In the genomic region with DNA sequence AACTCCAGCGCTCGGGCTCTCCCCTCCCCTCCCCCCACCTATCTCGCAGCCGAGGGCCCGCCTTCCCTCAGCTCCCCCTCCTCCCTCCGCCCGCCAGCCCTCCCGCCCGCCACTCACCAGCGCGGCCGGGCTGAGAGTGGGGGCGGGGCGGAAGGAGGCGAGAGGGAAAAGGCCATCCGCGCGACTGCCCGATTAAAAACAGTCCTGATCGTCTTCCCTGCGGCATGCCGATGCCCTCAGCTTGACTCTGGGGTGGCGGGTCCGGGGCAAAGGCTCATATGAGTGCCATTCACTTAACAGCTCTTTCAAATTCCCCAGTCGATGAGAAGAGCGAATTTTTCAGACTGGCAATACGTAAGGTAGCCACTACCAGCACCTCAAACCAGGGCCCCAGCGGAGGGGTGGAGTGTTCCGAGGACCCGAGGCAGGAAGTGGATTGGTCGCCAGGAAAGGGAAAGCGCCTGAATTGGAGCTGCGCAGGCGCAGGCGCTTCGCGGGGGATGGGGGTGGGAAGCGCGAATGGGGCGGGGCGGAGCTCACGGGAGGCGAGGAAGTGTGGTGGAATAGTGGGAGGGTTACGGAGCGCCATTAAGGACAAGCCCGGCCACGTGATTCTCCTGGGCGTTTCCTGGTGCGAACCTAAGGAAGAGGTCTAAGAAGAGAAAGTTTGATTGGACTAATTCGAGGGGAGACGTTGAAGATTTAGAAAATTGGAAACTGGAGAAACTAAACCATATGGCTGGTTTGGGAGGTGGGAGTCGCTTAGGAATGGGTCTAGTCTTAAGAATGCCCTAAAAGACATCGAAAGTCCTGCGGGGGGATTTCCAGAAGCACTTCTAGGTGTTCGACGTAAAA, we compare ENCODE assay signal across 1 cellular context.
TF ChIP-seq lines count a peak whose summit lies in the region.

A gene with protein sequence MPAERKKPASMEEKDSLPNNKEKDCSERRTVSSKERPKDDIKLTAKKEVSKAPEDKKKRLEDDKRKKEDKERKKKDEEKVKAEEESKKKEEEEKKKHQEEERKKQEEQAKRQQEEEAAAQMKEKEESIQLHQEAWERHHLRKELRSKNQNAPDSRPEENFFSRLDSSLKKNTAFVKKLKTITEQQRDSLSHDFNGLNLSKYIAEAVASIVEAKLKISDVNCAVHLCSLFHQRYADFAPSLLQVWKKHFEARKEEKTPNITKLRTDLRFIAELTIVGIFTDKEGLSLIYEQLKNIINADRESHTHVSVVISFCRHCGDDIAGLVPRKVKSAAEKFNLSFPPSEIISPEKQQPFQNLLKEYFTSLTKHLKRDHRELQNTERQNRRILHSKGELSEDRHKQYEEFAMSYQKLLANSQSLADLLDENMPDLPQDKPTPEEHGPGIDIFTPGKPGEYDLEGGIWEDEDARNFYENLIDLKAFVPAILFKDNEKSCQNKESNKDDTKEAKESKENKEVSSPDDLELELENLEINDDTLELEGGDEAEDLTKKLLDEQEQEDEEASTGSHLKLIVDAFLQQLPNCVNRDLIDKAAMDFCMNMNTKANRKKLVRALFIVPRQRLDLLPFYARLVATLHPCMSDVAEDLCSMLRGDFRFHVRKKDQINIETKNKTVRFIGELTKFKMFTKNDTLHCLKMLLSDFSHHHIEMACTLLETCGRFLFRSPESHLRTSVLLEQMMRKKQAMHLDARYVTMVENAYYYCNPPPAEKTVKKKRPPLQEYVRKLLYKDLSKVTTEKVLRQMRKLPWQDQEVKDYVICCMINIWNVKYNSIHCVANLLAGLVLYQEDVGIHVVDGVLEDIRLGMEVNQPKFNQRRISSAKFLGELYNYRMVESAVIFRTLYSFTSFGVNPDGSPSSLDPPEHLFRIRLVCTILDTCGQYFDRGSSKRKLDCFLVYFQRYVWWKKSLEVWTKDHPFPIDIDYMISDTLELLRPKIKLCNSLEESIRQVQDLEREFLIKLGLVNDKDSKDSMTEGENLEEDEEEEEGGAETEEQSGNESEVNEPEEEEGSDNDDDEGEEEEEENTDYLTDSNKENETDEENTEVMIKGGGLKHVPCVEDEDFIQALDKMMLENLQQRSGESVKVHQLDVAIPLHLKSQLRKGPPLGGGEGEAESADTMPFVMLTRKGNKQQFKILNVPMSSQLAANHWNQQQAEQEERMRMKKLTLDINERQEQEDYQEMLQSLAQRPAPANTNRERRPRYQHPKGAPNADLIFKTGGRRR (minus strand): TSS at position 13 of the 855 bp plus-strand sequence. CDS start 7,386 bp downstream, outside the sequence.

TF ChIP-seq in HEK293, 187 proteins besides CTCF, POLR2A, EP300 and RAD21 (continued from another document and continues in another):
- TF ChIP-seq, protein P1, sequence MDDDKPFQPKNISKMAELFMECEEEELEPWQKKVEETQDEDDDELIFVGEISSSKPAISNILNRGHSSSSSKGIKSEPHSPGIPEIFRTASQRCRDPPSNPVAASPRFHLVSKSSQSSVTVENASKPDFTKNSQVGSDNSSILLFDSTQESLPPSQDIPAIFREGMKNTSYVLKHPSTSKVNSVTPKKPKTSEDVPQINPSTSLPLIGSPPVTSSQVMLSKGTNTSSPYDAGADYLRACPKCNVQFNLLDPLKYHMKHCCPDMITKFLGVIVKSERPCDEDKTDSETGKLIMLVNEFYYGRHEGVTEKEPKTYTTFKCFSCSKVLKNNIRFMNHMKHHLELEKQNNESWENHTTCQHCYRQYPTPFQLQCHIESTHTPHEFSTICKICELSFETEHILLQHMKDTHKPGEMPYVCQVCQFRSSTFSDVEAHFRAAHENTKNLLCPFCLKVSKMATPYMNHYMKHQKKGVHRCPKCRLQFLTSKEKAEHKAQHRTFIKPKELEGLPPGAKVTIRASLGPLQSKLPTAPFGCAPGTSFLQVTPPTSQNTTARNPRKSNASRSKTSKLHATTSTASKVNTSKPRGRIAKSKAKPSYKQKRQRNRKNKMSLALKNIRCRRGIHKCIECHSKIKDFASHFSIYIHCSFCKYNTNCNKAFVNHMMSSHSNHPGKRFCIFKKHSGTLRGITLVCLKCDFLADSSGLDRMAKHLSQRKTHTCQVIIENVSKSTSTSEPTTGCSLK (tag by site-specific recombination; IDR thresholded peaks at IDR 0.05), result no peak
- TF ChIP-seq, protein P2, sequence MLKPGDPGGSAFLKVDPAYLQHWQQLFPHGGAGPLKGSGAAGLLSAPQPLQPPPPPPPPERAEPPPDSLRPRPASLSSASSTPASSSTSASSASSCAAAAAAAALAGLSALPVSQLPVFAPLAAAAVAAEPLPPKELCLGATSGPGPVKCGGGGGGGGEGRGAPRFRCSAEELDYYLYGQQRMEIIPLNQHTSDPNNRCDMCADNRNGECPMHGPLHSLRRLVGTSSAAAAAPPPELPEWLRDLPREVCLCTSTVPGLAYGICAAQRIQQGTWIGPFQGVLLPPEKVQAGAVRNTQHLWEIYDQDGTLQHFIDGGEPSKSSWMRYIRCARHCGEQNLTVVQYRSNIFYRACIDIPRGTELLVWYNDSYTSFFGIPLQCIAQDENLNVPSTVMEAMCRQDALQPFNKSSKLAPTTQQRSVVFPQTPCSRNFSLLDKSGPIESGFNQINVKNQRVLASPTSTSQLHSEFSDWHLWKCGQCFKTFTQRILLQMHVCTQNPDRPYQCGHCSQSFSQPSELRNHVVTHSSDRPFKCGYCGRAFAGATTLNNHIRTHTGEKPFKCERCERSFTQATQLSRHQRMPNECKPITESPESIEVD (tag by site-specific recombination; IDR thresholded peaks at IDR 0.05), result no peak
- TF ChIP-seq ZNF155 (tag by site-specific recombination; IDR thresholded peaks at IDR 0.05), result no peak
- TF ChIP-seq ZNF211 (tag by site-specific recombination; IDR thresholded peaks at IDR 0.05; ENCODE audit: low read depth), result no peak
- TF ChIP-seq ZNF785 (tag by site-specific recombination; IDR thresholded peaks at IDR 0.05), result no peak
- no peak for TF ChIP-seq ZNF202 (tag by site-specific recombination; IDR thresholded peaks at IDR 0.05; ENCODE audit: borderline replicate concordance)
- TF ChIP-seq ZNF394 (tag by site-specific recombination; IDR thresholded peaks at IDR 0.05; ENCODE audit: borderline replicate concordance), result peak; percentile 21; the same call in 1 of the 2 replicates
- TF ChIP-seq ZNF311 (tag by site-specific recombination; IDR thresholded peaks at IDR 0.05; ENCODE audit: borderline replicate concordance), result no peak
- TF ChIP-seq ZNF677 (tag by site-specific recombination; IDR thresholded peaks at IDR 0.05), result no peak
- peak; percentile 46 for TF ChIP-seq KLF1 (tag by site-specific recombination; IDR thresholded peaks at IDR 0.05)
- TF ChIP-seq, protein P3, sequence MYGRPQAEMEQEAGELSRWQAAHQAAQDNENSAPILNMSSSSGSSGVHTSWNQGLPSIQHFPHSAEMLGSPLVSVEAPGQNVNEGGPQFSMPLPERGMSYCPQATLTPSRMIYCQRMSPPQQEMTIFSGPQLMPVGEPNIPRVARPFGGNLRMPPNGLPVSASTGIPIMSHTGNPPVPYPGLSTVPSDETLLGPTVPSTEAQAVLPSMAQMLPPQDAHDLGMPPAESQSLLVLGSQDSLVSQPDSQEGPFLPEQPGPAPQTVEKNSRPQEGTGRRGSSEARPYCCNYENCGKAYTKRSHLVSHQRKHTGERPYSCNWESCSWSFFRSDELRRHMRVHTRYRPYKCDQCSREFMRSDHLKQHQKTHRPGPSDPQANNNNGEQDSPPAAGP (tag by site-specific recombination; IDR thresholded peaks at IDR 0.05), result peak; percentile 72; the same call in 1 of the 2 replicates
- no peak for TF ChIP-seq HOXA7 (CRISPR knock-in tag; IDR thresholded peaks at IDR 0.05; ENCODE audit: borderline replicate concordance)
- no peak for TF ChIP-seq HOXC10 (CRISPR knock-in tag; IDR thresholded peaks at IDR 0.05)
- TF ChIP-seq HOXD13 (CRISPR knock-in tag; IDR thresholded peaks at IDR 0.05; ENCODE audit: borderline replicate concordance), result no peak
- TF ChIP-seq ZNF768 (tag by site-specific recombination; IDR thresholded peaks at IDR 0.05), result no peak
- TF ChIP-seq ZNF555 (tag by site-specific recombination; conservative IDR thresholded peaks at IDR 0.05), result no peak
- TF ChIP-seq, protein P4, sequence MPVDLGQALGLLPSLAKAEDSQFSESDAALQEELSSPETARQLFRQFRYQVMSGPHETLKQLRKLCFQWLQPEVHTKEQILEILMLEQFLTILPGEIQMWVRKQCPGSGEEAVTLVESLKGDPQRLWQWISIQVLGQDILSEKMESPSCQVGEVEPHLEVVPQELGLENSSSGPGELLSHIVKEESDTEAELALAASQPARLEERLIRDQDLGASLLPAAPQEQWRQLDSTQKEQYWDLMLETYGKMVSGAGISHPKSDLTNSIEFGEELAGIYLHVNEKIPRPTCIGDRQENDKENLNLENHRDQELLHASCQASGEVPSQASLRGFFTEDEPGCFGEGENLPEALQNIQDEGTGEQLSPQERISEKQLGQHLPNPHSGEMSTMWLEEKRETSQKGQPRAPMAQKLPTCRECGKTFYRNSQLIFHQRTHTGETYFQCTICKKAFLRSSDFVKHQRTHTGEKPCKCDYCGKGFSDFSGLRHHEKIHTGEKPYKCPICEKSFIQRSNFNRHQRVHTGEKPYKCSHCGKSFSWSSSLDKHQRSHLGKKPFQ (tag by site-specific recombination; IDR thresholded peaks at IDR 0.05), result no peak
- no peak for TF ChIP-seq ZNF747 (tag by site-specific recombination; IDR thresholded peaks at IDR 0.05)
- TF ChIP-seq GLIS2 (tag by site-specific recombination; IDR thresholded peaks at IDR 0.05), result peak; percentile 95
- TF ChIP-seq ZNF585B (tag by site-specific recombination; IDR thresholded peaks at IDR 0.05), result no peak
- peak; percentile 93 for TF ChIP-seq KLF8 (tag by site-specific recombination; IDR thresholded peaks at IDR 0.05)
- no peak for TF ChIP-seq ZNF121 (tag by site-specific recombination; IDR thresholded peaks at IDR 0.05)
- TF ChIP-seq ZNF473 (tag by site-specific recombination; IDR thresholded peaks at IDR 0.05), result no peak
- no peak for TF ChIP-seq ZNF37A (tag by site-specific recombination; IDR thresholded peaks at IDR 0.05)
- peak; percentile 55 for TF ChIP-seq ZNF660 (tag by site-specific recombination; IDR thresholded peaks at IDR 0.05)
- TF ChIP-seq ZNF169 (tag by site-specific recombination; IDR thresholded peaks at IDR 0.05), result no peak
- TF ChIP-seq, protein P5, sequence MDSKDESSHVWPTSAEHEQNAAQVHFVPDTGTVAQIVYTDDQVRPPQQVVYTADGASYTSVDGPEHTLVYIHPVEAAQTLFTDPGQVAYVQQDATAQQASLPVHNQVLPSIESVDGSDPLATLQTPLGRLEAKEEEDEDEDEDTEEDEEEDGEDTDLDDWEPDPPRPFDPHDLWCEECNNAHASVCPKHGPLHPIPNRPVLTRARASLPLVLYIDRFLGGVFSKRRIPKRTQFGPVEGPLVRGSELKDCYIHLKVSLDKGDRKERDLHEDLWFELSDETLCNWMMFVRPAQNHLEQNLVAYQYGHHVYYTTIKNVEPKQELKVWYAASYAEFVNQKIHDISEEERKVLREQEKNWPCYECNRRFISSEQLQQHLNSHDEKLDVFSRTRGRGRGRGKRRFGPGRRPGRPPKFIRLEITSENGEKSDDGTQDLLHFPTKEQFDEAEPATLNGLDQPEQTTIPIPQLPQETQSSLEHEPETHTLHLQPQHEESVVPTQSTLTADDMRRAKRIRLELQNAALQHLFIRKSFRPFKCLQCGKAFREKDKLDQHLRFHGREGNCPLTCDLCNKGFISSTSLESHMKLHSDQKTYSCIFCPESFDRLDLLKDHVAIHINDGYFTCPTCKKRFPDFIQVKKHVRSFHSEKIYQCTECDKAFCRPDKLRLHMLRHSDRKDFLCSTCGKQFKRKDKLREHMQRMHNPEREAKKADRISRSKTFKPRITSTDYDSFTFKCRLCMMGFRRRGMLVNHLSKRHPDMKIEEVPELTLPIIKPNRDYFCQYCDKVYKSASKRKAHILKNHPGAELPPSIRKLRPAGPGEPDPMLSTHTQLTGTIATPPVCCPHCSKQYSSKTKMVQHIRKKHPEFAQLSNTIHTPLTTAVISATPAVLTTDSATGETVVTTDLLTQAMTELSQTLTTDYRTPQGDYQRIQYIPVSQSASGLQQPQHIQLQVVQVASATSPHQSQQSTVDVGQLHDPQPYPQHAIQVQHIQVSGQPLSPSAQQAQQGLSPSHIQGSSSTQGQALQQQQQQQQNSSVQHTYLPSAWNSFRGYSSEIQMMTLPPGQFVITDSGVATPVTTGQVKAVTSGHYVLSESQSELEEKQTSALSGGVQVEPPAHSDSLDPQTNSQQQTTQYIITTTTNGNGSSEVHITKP (tag by site-specific recombination; IDR thresholded peaks at IDR 0.05), result peak; percentile 87
- no peak for TF ChIP-seq ZNF174 (tag by site-specific recombination; IDR thresholded peaks at IDR 0.05)
- no peak for TF ChIP-seq ZNF560 (tag by site-specific recombination; IDR thresholded peaks at IDR 0.05; ENCODE audit: borderline replicate concordance)
- peak; percentile 28 for TF ChIP-seq ZFHX2 (tag by site-specific recombination; conservative IDR thresholded peaks at IDR 0.05)
- no peak for TF ChIP-seq YY1 (tag by site-specific recombination; IDR thresholded peaks at IDR 0.05)
- no peak for TF ChIP-seq FEZF1 (tag by site-specific recombination; IDR thresholded peaks at IDR 0.05)
- no peak for TF ChIP-seq GLI4 (tag by site-specific recombination; IDR thresholded peaks at IDR 0.05)
- TF ChIP-seq, protein P6, sequence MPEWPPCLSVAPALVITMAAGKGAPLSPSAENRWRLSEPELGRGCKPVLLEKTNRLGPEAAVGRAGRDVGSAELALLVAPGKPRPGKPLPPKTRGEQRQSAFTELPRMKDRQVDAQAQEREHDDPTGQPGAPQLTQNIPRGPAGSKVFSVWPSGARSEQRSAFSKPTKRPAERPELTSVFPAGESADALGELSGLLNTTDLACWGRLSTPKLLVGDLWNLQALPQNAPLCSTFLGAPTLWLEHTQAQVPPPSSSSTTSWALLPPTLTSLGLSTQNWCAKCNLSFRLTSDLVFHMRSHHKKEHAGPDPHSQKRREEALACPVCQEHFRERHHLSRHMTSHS (tag by site-specific recombination; IDR thresholded peaks at IDR 0.05), result no peak
- TF ChIP-seq, protein P7, sequence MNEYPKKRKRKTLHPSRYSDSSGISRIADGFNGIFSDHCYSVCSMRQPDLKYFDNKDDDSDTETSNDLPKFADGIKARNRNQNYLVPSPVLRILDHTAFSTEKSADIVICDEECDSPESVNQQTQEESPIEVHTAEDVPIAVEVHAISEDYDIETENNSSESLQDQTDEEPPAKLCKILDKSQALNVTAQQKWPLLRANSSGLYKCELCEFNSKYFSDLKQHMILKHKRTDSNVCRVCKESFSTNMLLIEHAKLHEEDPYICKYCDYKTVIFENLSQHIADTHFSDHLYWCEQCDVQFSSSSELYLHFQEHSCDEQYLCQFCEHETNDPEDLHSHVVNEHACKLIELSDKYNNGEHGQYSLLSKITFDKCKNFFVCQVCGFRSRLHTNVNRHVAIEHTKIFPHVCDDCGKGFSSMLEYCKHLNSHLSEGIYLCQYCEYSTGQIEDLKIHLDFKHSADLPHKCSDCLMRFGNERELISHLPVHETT (tag by site-specific recombination; IDR thresholded peaks at IDR 0.05), result peak; percentile 95
- no peak for TF ChIP-seq ZNF621 (tag by site-specific recombination; IDR thresholded peaks at IDR 0.05)
- TF ChIP-seq ZNF626 (tag by site-specific recombination; IDR thresholded peaks at IDR 0.05), result no peak
- TF ChIP-seq ZNF791 (tag by site-specific recombination; IDR thresholded peaks at IDR 0.05), result no peak
- TF ChIP-seq, protein P8, sequence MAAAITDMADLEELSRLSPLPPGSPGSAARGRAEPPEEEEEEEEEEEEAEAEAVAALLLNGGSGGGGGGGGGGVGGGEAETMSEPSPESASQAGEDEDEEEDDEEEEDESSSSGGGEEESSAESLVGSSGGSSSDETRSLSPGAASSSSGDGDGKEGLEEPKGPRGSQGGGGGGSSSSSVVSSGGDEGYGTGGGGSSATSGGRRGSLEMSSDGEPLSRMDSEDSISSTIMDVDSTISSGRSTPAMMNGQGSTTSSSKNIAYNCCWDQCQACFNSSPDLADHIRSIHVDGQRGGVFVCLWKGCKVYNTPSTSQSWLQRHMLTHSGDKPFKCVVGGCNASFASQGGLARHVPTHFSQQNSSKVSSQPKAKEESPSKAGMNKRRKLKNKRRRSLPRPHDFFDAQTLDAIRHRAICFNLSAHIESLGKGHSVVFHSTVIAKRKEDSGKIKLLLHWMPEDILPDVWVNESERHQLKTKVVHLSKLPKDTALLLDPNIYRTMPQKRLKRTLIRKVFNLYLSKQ (tag by site-specific recombination; IDR thresholded peaks at IDR 0.05; ENCODE audit: borderline replicate concordance), result no peak
- TF ChIP-seq ZNF624 (tag by site-specific recombination; IDR thresholded peaks at IDR 0.05), result no peak
